17 cellular contexts compared by ENCODE assay signal in genomic region chr13:92767468-92767867, GRCh38.
DNase-seq lines count a peak whose midpoint lies in the region; ATAC-seq, FAIRE-seq and TF ChIP-seq lines count a peak whose summit lies in the region.
"Had no signal": no experiment of that assay in that cellular context is flagged by ENCODE, and none has a peak within 500 bp of the region (broad histone marks: within the 10 kb centered on the region; RNA-seq: fewer than 3 reads in every experiment).

No MANE protein-coding gene starts in this region.

- ATAC-seq in HepG2 (no peak), right lobe of liver (no peak)

- no peak overlapping the region for H3K4me3 Mint-ChIP-seq in H9

- no peak overlapping the region for H3K18ac ChIP-seq in H9 (ENCODE audit: insufficient read length, low read depth, low read length)

- H3K4me2 ChIP-seq in HepG2 (ENCODE audit: low read depth, low read length) (0 out of 2 replicates have a peak overlapping the region, but pooled peaks have one; percentile 7), H9 (ENCODE audit: insufficient read depth, insufficient read length, low read length) (no peak overlapping the region)

- TF ChIP-seq EP300 in HepG2 (IDR thresholded peaks at IDR 0.05; ENCODE audit: low read depth in 2 of 2, low read length in 2 of 2), result no peak
- no peak for TF ChIP-seq EP300 in HepG2 (CRISPR knock-in tag; IDR thresholded peaks at IDR 0.05; ENCODE audit: borderline replicate concordance)
- no peak for TF ChIP-seq EP300 in tibial nerve (IDR thresholded peaks at IDR 0.05)

- TF ChIP-seq RAD21 in HepG2 (CRISPR knock-in tag; IDR thresholded peaks at IDR 0.05), result no peak

- DNase-seq in HepG2 (ENCODE audit: low spot score) (no peak), right lobe of liver (no peak), M059J (ENCODE audit: low read depth) (peak; percentile 4), RPMI8226 (peak; percentile 35), H9 (no peak), left ventricle myocardium inferior (no peak), tibial nerve (ENCODE audit: low spot score in 2 of 2) (no peak)
- no peak for DNase-seq in stimulated activated CD8-positive, alpha-beta memory T cell treated with anti-CD3 and anti-CD28 coated beads, Interleukin-4, amount 100 ng/mL, for 48 hours
- DNase-seq: 8988T, HCEC 1CT, KBM-7, MG63, NCI-H1417, NCI-H1930, NCI-H524 had no signal

- no peak overlapping the region for H4K5ac ChIP-seq in H9 (ENCODE audit: insufficient read length, low read depth, low read length)

- H3K4me3 ChIP-seq in HepG2 (replicated peaks in 1 of 3; ENCODE audit: insufficient read depth in 1 of 3, low read depth in 2 of 3, low read length in 3 of 3), result no peak overlapping the region; a peak in 1 of 6 replicates
- no peak overlapping the region for H3K4me3 ChIP-seq in right lobe of liver
- H3K4me3 ChIP-seq in left ventricle myocardium inferior, result no peak overlapping the region
- no peak overlapping the region for H3K4me3 ChIP-seq in tibial nerve
- H3K4me3 ChIP-seq: MG63 had no signal

- no peak overlapping the region for H3K56ac ChIP-seq in H9 (ENCODE audit: insufficient read length, low read depth, low read length)

- no peak for FAIRE-seq in HepG2 (lab: Jason Lieb, UNC)
- FAIRE-seq: GM12891, HTR-8/SVneo had no signal

- H3K23me2 ChIP-seq in H9 (ENCODE audit: insufficient read length, low read depth, low read length, poor library complexity, severe bottlenecking), result no peaks in the 10 kb centered on the region

- intact Hi-C loops in HepG2 (cut with micrococcal nuclease; ENCODE audit: unreplicated experiment) (no loop called here), right lobe of liver (cut with DNase I) (no loop called here), left ventricle myocardium inferior (cut with micrococcal nuclease) (no loop called here)

- POLR2A ChIA-PET in HepG2 (lab: Yijun Ruan, JAX), result no interaction called here

- TF ChIP-seq POLR2A in HepG2 (IDR thresholded peaks at IDR 0.05; ENCODE audit: insufficient read depth in 1 of 2, low read depth in 2 of 2, low read length in 2 of 2) (no peak), right lobe of liver (IDR thresholded peaks at IDR 0.05) (no peak), tibial nerve (IDR thresholded peaks at IDR 0.05) (no peak)

- H3K23ac ChIP-seq in H9 (ENCODE audit: insufficient read length, low read depth, low read length), result no peak overlapping the region

- H2BK20ac ChIP-seq in H9 (ENCODE audit: low read depth, low read length, poor library complexity, severe bottlenecking), result no peak overlapping the region

- in situ Hi-C loops in HepG2 (cut with HindIII; ENCODE audit: extremely low pct_ligation_motif_present, low pct_unique_long_range_greater_than_20kb), result no loop called here

- H3K27ac ChIP-seq in HepG2 (ENCODE audit: extremely low read length, insufficient read depth, low read length), result no peak overlapping the region
- H3K27ac ChIP-seq in right lobe of liver, result no peak overlapping the region
- H3K27ac ChIP-seq in H9 (ENCODE audit: insufficient read length, low read depth, low read length), result no peak overlapping the region
- H3K27ac ChIP-seq in left ventricle myocardium inferior (replicated peaks), result no peak overlapping the region
- no peak overlapping the region for H3K27ac ChIP-seq in tibial nerve

- H2BK120ac ChIP-seq in H9 (ENCODE audit: low read depth, low read length, poor library complexity, severe bottlenecking), result no peak overlapping the region

- H3K9ac ChIP-seq in HepG2 (ENCODE audit: insufficient read depth, low read depth, low read length) (no peak overlapping the region), H9 (ENCODE audit: extremely low read depth, insufficient read length, low read length) (no peak overlapping the region)

- no peak overlapping the region for H3K4ac ChIP-seq in H9 (ENCODE audit: low read depth, low read length)

- H3K36me3 ChIP-seq in HepG2 (replicated peaks in 1 of 2; ENCODE audit: control insufficient read depth in 1 of 2, insufficient read depth in 2 of 2, low read length in 2 of 2) (no peaks in the 10 kb centered on the region), right lobe of liver (no peaks in the 10 kb centered on the region), left ventricle myocardium inferior (no peaks in the 10 kb centered on the region), tibial nerve (no peaks in the 10 kb centered on the region)
- H3K36me3 ChIP-seq: MG63 had no signal

- H2BK15ac ChIP-seq in H9 (ENCODE audit: low read depth, low read length), result no peak overlapping the region

- no peak overlapping the region for H4K91ac ChIP-seq in H9 (ENCODE audit: insufficient read length, low read depth, low read length)

- H3K4me1 ChIP-seq in HepG2 (ENCODE audit: insufficient read depth, low read length), result no peaks in the 10 kb centered on the region
- H3K4me1 ChIP-seq in right lobe of liver, result no peaks in the 10 kb centered on the region
- no peaks in the 10 kb centered on the region for H3K4me1 ChIP-seq in H9 (ENCODE audit: insufficient read depth, low read length)
- no peaks in the 10 kb centered on the region for H3K4me1 ChIP-seq in left ventricle myocardium inferior
- H3K4me1 ChIP-seq in tibial nerve, result no peaks in the 10 kb centered on the region

- no peak overlapping the region for H2AK5ac ChIP-seq in H9 (ENCODE audit: insufficient read length, low read length)

- H3K9me3 ChIP-seq in HepG2 (ENCODE audit: low read length) (peaks cover 14% of the 10 kb centered on the region; the same call in 1 of the 2 replicates), right lobe of liver (peaks cover 0 to 4% (median 0%) of the 10 kb centered on the region in 4 donors), H9 (ENCODE audit: control insufficient read depth, low read depth, low read length) (no peaks in the 10 kb centered on the region), left ventricle myocardium inferior (replicated peaks) (peaks cover 8% of the 10 kb centered on the region), tibial nerve (peaks cover 0 to under 1% (median 0%) of the 10 kb centered on the region in 4 donors)
- H3K9me3 ChIP-seq: MG63 had no signal

- no peaks in the 10 kb centered on the region for H3K27me3 Mint-ChIP-seq in H9 (ENCODE audit: low read depth)

- CTCF ChIA-PET in HepG2 (lab: Yijun Ruan, JAX; ENCODE audit: low intra/inter-chr PET ratio, low total read pairs), result no interaction called here

- no TSS peak for BruUV-seq in HepG2 (replicated peaks; lab: Mats Ljungman, UMichigan)

- H2AFZ ChIP-seq in HepG2 (ENCODE audit: low read length), result no peak overlapping the region
- H2AFZ ChIP-seq in H9 (ENCODE audit: low read length), result no peak overlapping the region

- H3K36me3 Mint-ChIP-seq in H9 (ENCODE audit: insufficient read depth in 1 of 3, low read depth in 3 of 3), result peaks cover 0 to 8% (median 0%) of the 10 kb centered on the region in 3 experiments; a peak in 3 of 7 replicates

- H3K79me2 ChIP-seq in HepG2 (ENCODE audit: insufficient read depth, low read length) (no peaks in the 10 kb centered on the region), H9 (ENCODE audit: insufficient read depth, low read length) (no peaks in the 10 kb centered on the region)

- H3K9me3 Mint-ChIP-seq in H9, result peaks cover 0 to 6% of the 10 kb centered on the region in 2 experiments; a peak in 3 of 5 replicates

- H2BK5ac ChIP-seq in H9 (ENCODE audit: insufficient read length, low read length), result no peak overlapping the region

- H3K79me1 ChIP-seq in H9 (ENCODE audit: insufficient read depth, low read depth, low read length, poor library complexity, severe bottlenecking), result no peaks in the 10 kb centered on the region

- TF ChIP-seq CTCF in HepG2 (CRISPR knock-in tag; IDR thresholded peaks at IDR 0.05), result no peak
- no peak for TF ChIP-seq CTCF in right lobe of liver (IDR thresholded peaks at IDR 0.05)
- TF ChIP-seq CTCF in H9 (conservative IDR thresholded peaks at IDR 0.05), result no peak
- TF ChIP-seq CTCF in left ventricle myocardium inferior (IDR thresholded peaks at IDR 0.05; ENCODE audit: borderline replicate concordance), result no peak
- no peak for TF ChIP-seq CTCF in tibial nerve (IDR thresholded peaks at IDR 0.05)

- no peak overlapping the region for H3K14ac ChIP-seq in H9 (ENCODE audit: insufficient read depth, low read length)

- no peak overlapping the region for H2BK12ac ChIP-seq in H9 (ENCODE audit: insufficient read length, low read depth, low read length)

- no peaks in the 10 kb centered on the region for H3K4me1 Mint-ChIP-seq in H9

- H3K27ac Mint-ChIP-seq in H9, result no peak overlapping the region

- no peak overlapping the region for H4K8ac ChIP-seq in H9 (replicated peaks; ENCODE audit: insufficient read length, low read depth, low read length)

- WGBS in HepG2 (ENCODE audit: low lambda C conversion rate), result 2% methylated on average over 3 of the region's 3 CpGs
- WGBS in right lobe of liver (ENCODE audit: insufficient coverage, low coverage, low lambda C conversion rate, missing lambda C conversion rate), result 59% methylated on average over 3 of the region's 3 CpGs
- no CpG with 5 or more reads among the region's 3 CpGs for whole genome bisulfite sequencing in H9 (ENCODE audit: extremely low coverage, insufficient read length, low lambda C conversion rate)
- WGBS in tibial nerve, 2 donors, result 85 to 88% methylated on average over 3 of the region's 3 CpGs

- H3K27me3 ChIP-seq in HepG2 (ENCODE audit: control insufficient read depth in 1 of 2, insufficient read depth in 2 of 2, low read length in 2 of 2), result no peaks in the 10 kb centered on the region
- H3K27me3 ChIP-seq in right lobe of liver, result no peaks in the 10 kb centered on the region
- H3K27me3 ChIP-seq in H9 (ENCODE audit: insufficient read depth, low read length), result no peaks in the 10 kb centered on the region
- H3K27me3 ChIP-seq in left ventricle myocardium inferior (ENCODE audit: low read depth), result no peaks in the 10 kb centered on the region
- H3K27me3 ChIP-seq in tibial nerve, result no peaks in the 10 kb centered on the region
- H3K27me3 ChIP-seq: MG63 had no signal

- H4K20me1 ChIP-seq in HepG2 (ENCODE audit: insufficient read depth, low read length), result no peaks in the 10 kb centered on the region
- H4K20me1 ChIP-seq in H9 (ENCODE audit: control insufficient read depth, insufficient read depth, insufficient read length), result no peaks in the 10 kb centered on the region

- no peak overlapping the region for H3T11ph ChIP-seq in H9 (ENCODE audit: low read length)

TF ChIP-seq in HepG2, 621 proteins besides CTCF, POLR2A, EP300 and RAD21 (continues in another document):
- TF ChIP-seq ZNF263 (CRISPR knock-in tag; IDR thresholded peaks at IDR 0.05) (no peak), PTBP1 (IDR thresholded peaks at IDR 0.05; ENCODE audit: low read depth, low read length, poor library complexity, severe bottlenecking) (no peak), ZNF782 (CRISPR knock-in tag; IDR thresholded peaks at IDR 0.05; ENCODE audit: borderline replicate concordance) (no peak)

Comparison
In these comparisons a context has a peak if more than half of its experiments do, and no peak if none do; other contexts are left out.
1. DNase-seq: peak in M059J (single experiment) and RPMI8226 (single experiment); none in HepG2 (single experiment), right lobe of liver (0 of 3), stimulated activated CD8-positive, alpha-beta memory T cell treated with anti-CD3 and anti-CD28 coated beads, Interleukin-4, amount 100 ng/mL, for 48 hours (single experiment), H9 (single experiment), left ventricle myocardium inferior (single experiment) and tibial nerve (0 of 2).